24 cellular contexts compared by ENCODE assay signal in the genomic region with DNA sequence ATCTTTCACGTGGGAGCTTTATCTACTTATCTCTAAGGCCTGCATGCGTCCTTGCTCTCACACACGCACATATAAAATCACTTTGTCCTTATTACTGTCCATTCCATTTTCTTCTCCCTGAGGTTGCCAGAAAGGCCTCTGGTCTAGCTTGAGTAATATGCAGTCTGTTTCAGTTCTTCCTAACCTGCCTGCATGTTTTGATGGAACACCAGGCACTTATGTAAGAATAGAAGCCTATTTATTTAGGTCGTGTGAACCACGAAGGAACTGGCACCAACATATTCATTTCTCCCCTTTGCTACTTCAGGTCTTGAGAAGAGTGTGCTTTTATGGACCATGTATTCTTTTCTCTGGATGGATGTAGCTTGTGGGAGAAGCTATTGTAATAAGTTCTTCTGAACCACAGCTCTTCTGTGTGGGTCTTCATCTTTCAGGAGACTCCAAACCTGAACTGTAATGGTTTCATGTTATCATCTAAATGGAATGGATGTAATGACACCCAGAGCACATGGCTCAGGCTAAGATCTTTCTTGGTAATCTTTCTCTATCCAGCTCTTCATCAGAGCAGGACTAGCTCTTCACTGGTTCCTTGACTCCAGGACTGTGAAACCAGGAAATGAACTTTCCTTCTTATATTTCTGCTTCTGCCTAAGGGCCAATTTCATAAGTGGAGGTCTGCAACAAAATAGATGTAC. TPM values are rescaled to one million over a fixed set of nuclear protein-coding genes. Genes with fewer than 3 reads are reported as not detected.
A peak's percentile ranks its signal among the peaks of the same experiment; 100 is the strongest.
DNase-seq lines count a peak whose midpoint lies in the region; ATAC-seq, FAIRE-seq and TF ChIP-seq lines count a peak whose summit lies in the region.
"Had no signal": no experiment of that assay in that cellular context is flagged by ENCODE, and none has a peak within 500 bp of the region (broad histone marks: within the 10 kb centered on the region; RNA-seq: fewer than 3 reads in every experiment).

No MANE protein-coding gene starts in this region.

- H3K36me3 Mint-ChIP-seq in T-helper 17 cell (ENCODE audit: low read depth) = no peaks in the 10 kb centered on the region
- H3K36me3 Mint-ChIP-seq: activated naive CD4-positive, alpha-beta T cell treated with anti-CD3 and anti-CD28 coated beads, Interleukin-2, amount 10 ng/mL, durations not matched to agents 7 days and 5 days; CD14-positive monocyte; natural killer cell treated with Interleukin-12 subunit alpha and Interleukin-12 subunit beta and Interleukin-15 and Interleukin-18, amount 100 ng/mL, for 72 hours had no signal

- no peak for ATAC-seq in T-helper 17 cell
- no peak for ATAC-seq in HG03354 (IDR thresholded peaks at IDR 0.05; ENCODE audit: poor library complexity, severe bottlenecking, unreplicated experiment)
- no peak for ATAC-seq in HG03045 (IDR thresholded peaks at IDR 0.05; ENCODE audit: unreplicated experiment)
- ATAC-seq in HG02840 (IDR thresholded peaks at IDR 0.05; ENCODE audit: low FRiP score, unreplicated experiment) = no peak
- ATAC-seq: left colon; natural killer cell treated with Interleukin-12 subunit alpha and Interleukin-12 subunit beta and Interleukin-15 and Interleukin-18, amount 100 ng/mL, for 72 hours had no signal

- H3K27me3 Mint-ChIP-seq in T-helper 17 cell = no peaks in the 10 kb centered on the region
- H3K27me3 Mint-ChIP-seq: activated naive CD4-positive, alpha-beta T cell treated with anti-CD3 and anti-CD28 coated beads, Interleukin-2, amount 10 ng/mL, durations not matched to agents 7 days and 5 days; stimulated activated naive B cell treated with anti-CD40 and anti-IgM and Interleukin-4, amounts not matched to agents 10 μg/mL and 1 μg/mL and 100 μg/mL, for 72 hours had no signal

- H3K9me3 ChIP-seq in T-helper 17 cell (ENCODE audit: control insufficient read depth, low read length, poor library complexity, severe bottlenecking) (no peaks in the 10 kb centered on the region), keratinocyte (ENCODE audit: control insufficient read depth, low read depth, low read length) (no peaks in the 10 kb centered on the region)
- H3K9me3 ChIP-seq: esophagus muscularis mucosa had no signal

- H3K27ac Mint-ChIP-seq in T-helper 17 cell = peak overlapping the region; percentile 11
- H3K27ac Mint-ChIP-seq: activated naive CD4-positive, alpha-beta T cell treated with anti-CD3 and anti-CD28 coated beads, Interleukin-2, amount 10 ng/mL, durations not matched to agents 7 days and 5 days; natural killer cell treated with Interleukin-12 subunit alpha and Interleukin-12 subunit beta and Interleukin-15 and Interleukin-18, amount 100 ng/mL, for 72 hours; stimulated activated naive B cell treated with anti-CD40 and anti-IgM and Interleukin-4, amounts not matched to agents 10 μg/mL and 1 μg/mL and 100 μg/mL, for 72 hours had no signal

- no peak for TF ChIP-seq CTCF in keratinocyte (optimal IDR thresholded peaks at IDR 0.05 in 1 of 3, IDR thresholded peaks at IDR 0.05 in 1 of 3, conservative IDR thresholded peaks at IDR 0.05 in 1 of 3; ENCODE audit: extremely low read depth in 1 of 3, insufficient read depth in 2 of 3, low read length in 3 of 3)

- no peaks in the 10 kb centered on the region for H3K9me1 ChIP-seq in keratinocyte (ENCODE audit: control insufficient read depth, extremely low read depth, insufficient read depth, low read length)

- H3K4me2 ChIP-seq in keratinocyte (ENCODE audit: control insufficient read depth, extremely low read depth, insufficient read depth, low read depth, low read length) = no peak overlapping the region

- no peak overlapping the region for H2AFZ ChIP-seq in keratinocyte (ENCODE audit: control insufficient read depth, low read length)

- H3K27ac ChIP-seq in keratinocyte (ENCODE audit: control insufficient read depth, insufficient read depth, low read length) = no peak overlapping the region
- H3K27ac ChIP-seq: esophagus muscularis mucosa had no signal

- H3K4me3 ChIP-seq in keratinocyte (ENCODE audit: control insufficient read depth in 2 of 3, extremely low read depth in 1 of 3, insufficient read depth in 2 of 3, low read depth in 1 of 3, low read length in 3 of 3) = no peak overlapping the region
- H3K4me3 ChIP-seq: esophagus muscularis mucosa had no signal

- H3K79me2 ChIP-seq in keratinocyte (ENCODE audit: control insufficient read depth, insufficient read depth, low read length) = peaks cover 17% of the 10 kb centered on the region

- FAIRE-seq in GM19239 (lab: Jason Lieb, UNC) (peak; percentile 62), keratinocyte (lab: Jason Lieb, UNC) (peak; percentile 48)
- FAIRE-seq: D721Med, H54 had no signal

- peaks cover 7% of the 10 kb centered on the region for H3K4me1 Mint-ChIP-seq in T-helper 17 cell
- H3K4me1 Mint-ChIP-seq: activated naive CD4-positive, alpha-beta T cell treated with anti-CD3 and anti-CD28 coated beads, Interleukin-2, amount 10 ng/mL, durations not matched to agents 7 days and 5 days had no signal

- H3K27me3 ChIP-seq in keratinocyte (ENCODE audit: control insufficient read depth, extremely low read depth, insufficient read depth, low read length) = no peaks in the 10 kb centered on the region
- H3K27me3 ChIP-seq: esophagus muscularis mucosa had no signal

- DNase-seq in EH (ENCODE audit: low read depth) (peak; percentile 29), GM19239 (ENCODE audit: insufficient read length, low spot score) (no peak), T-helper 17 cell (no peak), keratinocyte (ENCODE audit: low read depth, low spot score) (no peak)
- DNase-seq: activated CD4-positive, alpha-beta T cell treated with anti-CD3 and anti-CD28 coated beads for 1 hour; activated naive CD4-positive, alpha-beta T cell treated with anti-CD3 and anti-CD28 coated beads, Interleukin-2, amount 10 ng/mL, durations not matched to agents 7 days and 5 days; activated T-cell treated with anti-CD3 and anti-CD28 coated beads, Interleukin-2, amount 50 U/mL, for 48 hours; anterior cingulate cortex; cerebellar nuclear complex; effector memory CD4-positive, alpha-beta T cell; GDM1; left colon; NCI-H1694 treated with DMSO at 0.1 percent for 48 hours; posterior cingulate gyrus; stimulated activated CD4-positive, alpha-beta T cell treated with anti-CD3 and anti-CD28 coated beads, Interleukin-2, amount 100 ng/mL, for 24 hours; stimulated activated naive B cell treated with anti-CD40 and anti-IgM and Interleukin-4, amounts not matched to agents 10 μg/mL and 1 μg/mL and 100 μg/mL, for 72 hours had no signal

- H3K9ac ChIP-seq in keratinocyte (ENCODE audit: control insufficient read depth, extremely low read depth, insufficient read depth, low read length) = no peak overlapping the region

- H3K4me1 ChIP-seq in keratinocyte (ENCODE audit: control insufficient read depth, extremely low read depth, insufficient read depth, low read length) = peaks cover 4% of the 10 kb centered on the region

- H3K36me3 ChIP-seq in keratinocyte (ENCODE audit: control insufficient read depth in 2 of 2, extremely low read depth in 1 of 2, insufficient read depth in 2 of 2, low read length in 2 of 2) = no peaks in the 10 kb centered on the region
- H3K36me3 ChIP-seq: esophagus muscularis mucosa had no signal

- H3K4me3 Mint-ChIP-seq in T-helper 17 cell = no peak overlapping the region
- H3K4me3 Mint-ChIP-seq: activated naive CD4-positive, alpha-beta T cell treated with anti-CD3 and anti-CD28 coated beads, Interleukin-2, amount 10 ng/mL, durations not matched to agents 7 days and 5 days; CD14-positive monocyte; natural killer cell treated with Interleukin-12 subunit alpha and Interleukin-12 subunit beta and Interleukin-15 and Interleukin-18, amount 100 ng/mL, for 72 hours; stimulated activated naive B cell treated with anti-CD40 and anti-IgM and Interleukin-4, amounts not matched to agents 10 μg/mL and 1 μg/mL and 100 μg/mL, for 72 hours had no signal

- no peaks in the 10 kb centered on the region for H4K20me1 ChIP-seq in keratinocyte (ENCODE audit: control insufficient read depth, extremely low read depth, insufficient read depth, low read length)

- dilution Hi-C loops in keratinocyte (cut with MboI; ENCODE audit: extremely low pct_ligation_motif_present, low sequenced_read_pairs) = no loop called here

RNA-seq across cellular contexts. Expression of gene UBE2E2, which starts 53.8 kb away (rescaled TPM):
- 1 to 10 TPM; 5.0 to 7.6 TPM for total RNA-seq in T-helper 17 cell
- 49.6 to 63.2 TPM (median 52.9 TPM) in 3 replicates for polyA plus RNA-seq in keratinocyte
- polyA plus RNA-seq in keratinocyte (2011; ENCODE audit: low read depth) = 81.1 TPM
- 64.3 and 137 TPM in 2 replicates for polyA plus RNA-seq in keratinocyte (2011; cell fraction: cytosol; rRNA removed)
- 38.3 and 46.7 TPM in 2 replicates for polyA plus RNA-seq in keratinocyte (2011; cell fraction: nucleus; rRNA removed)
- polyA plus RNA-seq in keratinocyte (2012; ENCODE audit: low replicate concordance) = 33.6 and 64.1 TPM in 2 replicates
- 10.0 to 34.2 TPM (median 22.8 TPM) in 3 replicates for polyA minus RNA-seq in keratinocyte
- polyA minus RNA-seq in keratinocyte (2011; cell fraction: cytosol; rRNA and poly(A)+ RNA removed) = 48.9 TPM
- polyA minus RNA-seq in keratinocyte (2011; cell fraction: nucleus; rRNA and poly(A)+ RNA removed) = 20.2 and 32.4 TPM in 2 replicates
